ENCODE assay signal across 26 cellular contexts in genomic region chr16:14462811-14463210, GRCh38.
DNase-seq lines count a peak whose midpoint lies in the region; ATAC-seq, FAIRE-seq and TF ChIP-seq lines count a peak whose summit lies in the region.
"Had no signal": no experiment of that assay in that cellular context is flagged by ENCODE, and none has a peak within 500 bp of the region (broad histone marks: within the 10 kb centered on the region; RNA-seq: fewer than 3 reads in every experiment).

No MANE protein-coding gene starts in this region.

- TF ChIP-seq EP300 in gastroesophageal sphincter (IDR thresholded peaks at IDR 0.05): no peak

- H3K9me3 ChIP-seq in endothelial cell of umbilical vein (replicated peaks; ENCODE audit: control insufficient read depth, insufficient read depth, low read length): no peaks in the 10 kb centered on the region
- peaks cover 0 to 14% (median 0%) of the 10 kb centered on the region in 3 donors for H3K9me3 ChIP-seq in gastroesophageal sphincter
- H3K9me3 ChIP-seq: neutrophil had no signal

- dilution Hi-C loops in endothelial cell of umbilical vein (cut with MboI; ENCODE audit: extremely low pct_ligation_motif_present, low sequenced_read_pairs): no loop called here

- H2AFZ ChIP-seq in endothelial cell of umbilical vein (ENCODE audit: low read depth, low read length): no peak overlapping the region

- 90 to 93% methylated on average over 3 of the region's 3 CpGs for WGBS in gastroesophageal sphincter (ENCODE audit: low coverage in 1 of 2), 2 donors

- H3K27ac ChIP-seq in endothelial cell of umbilical vein (ENCODE audit: insufficient read depth, low read depth, low read length) (peak overlapping the region; percentile 23), gastroesophageal sphincter (no peak overlapping the region)
- H3K27ac ChIP-seq: adrenal gland; BLaER1 treated with 17β-estradiol and CSF1 and Interleukin-3, amounts not matched to agents 10 nM and 100 nM; neutrophil; spleen; tibial nerve had no signal

- DNase-seq in ELR (ENCODE audit: low read depth) (peak; percentile 71), RCC 7860 (ENCODE audit: low spot score) (peak; percentile 54), endothelial cell of umbilical vein (ENCODE audit: low read depth, low spot score) (peak; percentile 40), islet precursor cell (peak; percentile 71), DMS 273 treated with DMSO at 0.1 percent for 48 hours (lab: John Stamatoyannopoulos, UW) (no peak)
- DNase-seq: activated B cell treated with CpG ODN at 0.5 μM for 24 hours; activated CD4-positive, alpha-beta memory T cell treated with anti-CD3 and anti-CD28 coated beads for 36 hours; activated gamma-delta T cell treated with Interleukin-2 at 50 U/mL for 16 hours; adrenal gland; Calu3; erythroblast; GF-D8; head of caudate nucleus; NCI-H1436; spleen; stimulated activated CD4-positive, alpha-beta T cell treated with anti-CD3 and anti-CD28 coated beads, Interleukin-4, amount 100 ng/mL, for 24 hours; stimulated activated naive CD8-positive, alpha-beta T cell treated with anti-CD3 and anti-CD28 coated beads, Interleukin-15, amount 100 ng/mL, for 72 hours; T-helper 2 cell had no signal

- no TSS peak for BruUV-seq in endothelial cell of umbilical vein (replicated peaks; lab: Mats Ljungman, UMichigan)

- ATAC-seq in HG03097 (IDR thresholded peaks at IDR 0.05; ENCODE audit: low FRiP score, unreplicated experiment) (no peak), gastroesophageal sphincter (no peak), HG03159 (IDR thresholded peaks at IDR 0.05; ENCODE audit: unreplicated experiment) (no peak)
- ATAC-seq: stimulated activated naive CD8-positive, alpha-beta T cell treated with anti-CD3 and anti-CD28 coated beads, Interleukin-15, amount 100 ng/mL, for 72 hours had no signal

- H3K4me1 ChIP-seq in endothelial cell of umbilical vein (ENCODE audit: control insufficient read depth, extremely low read depth, insufficient read depth, low read length) (peaks cover 7% of the 10 kb centered on the region), gastroesophageal sphincter (no peaks in the 10 kb centered on the region)
- H3K4me1 ChIP-seq: BLaER1 treated with 17β-estradiol and CSF1 and Interleukin-3, amounts not matched to agents 10 nM and 100 nM; spleen; tibial nerve had no signal

- H3K4me3 ChIP-seq in endothelial cell of umbilical vein (replicated peaks in 1 of 3; ENCODE audit: insufficient read depth in 1 of 3, low read depth in 1 of 3, low read length in 3 of 3) (no peak overlapping the region), gastroesophageal sphincter (no peak overlapping the region)
- H3K4me3 ChIP-seq: adrenal gland; BLaER1 treated with 17β-estradiol and CSF1 and Interleukin-3, amounts not matched to agents 10 nM and 100 nM; spleen; tibial nerve had no signal

- no peak for FAIRE-seq in RCC 7860 (lab: Jason Lieb, UNC)
- FAIRE-seq in endothelial cell of umbilical vein (lab: Jason Lieb, UNC): no peak
- FAIRE-seq: GM19239, H1 had no signal

- TF ChIP-seq CTCF in endothelial cell of umbilical vein (IDR thresholded peaks at IDR 0.05; ENCODE audit: extremely low read depth in 1 of 2, insufficient read depth in 1 of 2, low read depth in 1 of 2, low read length in 2 of 2) (no peak), gastroesophageal sphincter (IDR thresholded peaks at IDR 0.05) (no peak)

- CTCF ChIA-PET in endothelial cell of umbilical vein (lab: Charles Lee): no interaction called here

- H3K27me3 ChIP-seq in endothelial cell of umbilical vein (ENCODE audit: control insufficient read depth in 2 of 2, insufficient read depth in 2 of 2, low read length in 2 of 2) (no peaks in the 10 kb centered on the region), gastroesophageal sphincter (no peaks in the 10 kb centered on the region)
- H3K27me3 ChIP-seq: adrenal gland; BLaER1 treated with 17β-estradiol and CSF1 and Interleukin-3, amounts not matched to agents 10 nM and 100 nM; neutrophil; spleen; tibial nerve had no signal

- no peaks in the 10 kb centered on the region for H3K79me2 ChIP-seq in endothelial cell of umbilical vein (ENCODE audit: control insufficient read depth, insufficient read depth, low read length)

- H3K36me3 ChIP-seq in endothelial cell of umbilical vein (ENCODE audit: control insufficient read depth in 2 of 2, extremely low read depth in 1 of 2, insufficient read depth in 2 of 2, low read length in 2 of 2) (no peaks in the 10 kb centered on the region), gastroesophageal sphincter (peaks cover 0 to 16% of the 10 kb centered on the region in 2 donors)
- H3K36me3 ChIP-seq: adrenal gland, neutrophil had no signal

- H3K4me2 ChIP-seq in endothelial cell of umbilical vein (ENCODE audit: insufficient read depth, low read length): peak overlapping the region; percentile 17
- H3K4me2 ChIP-seq: BLaER1 treated with 17β-estradiol and CSF1 and Interleukin-3, amounts not matched to agents 10 nM and 100 nM had no signal

- no peaks in the 10 kb centered on the region for H3K9me1 ChIP-seq in endothelial cell of umbilical vein (replicated peaks; ENCODE audit: control insufficient read depth, extremely low read depth, insufficient read depth, low read length)

- H4K20me1 ChIP-seq in endothelial cell of umbilical vein (replicated peaks; ENCODE audit: control insufficient read depth, extremely low read depth, insufficient read depth, low read length): no peaks in the 10 kb centered on the region
- H4K20me1 ChIP-seq: BLaER1 treated with 17β-estradiol and CSF1 and Interleukin-3, amounts not matched to agents 10 nM and 100 nM had no signal

- H3K9ac ChIP-seq in endothelial cell of umbilical vein (replicated peaks; ENCODE audit: extremely low read depth, insufficient read depth, low read length): no peak overlapping the region
- H3K9ac ChIP-seq: BLaER1 treated with 17β-estradiol and CSF1 and Interleukin-3, amounts not matched to agents 10 nM and 100 nM had no signal

- intact Hi-C loops in endothelial cell of umbilical vein (cut with micrococcal nuclease): no loop called here

- POLR2A ChIA-PET in endothelial cell of umbilical vein (lab: Charles Lee): interaction anchor here (0.7 kb wide), 1 partner anchor 226 kb away, joined by 3 read pairs; no protein-coding TSS in a partner anchor

- TF ChIP-seq POLR2A in endothelial cell of umbilical vein (IDR thresholded peaks at IDR 0.05; ENCODE audit: low read depth, low read length) (no peak), gastroesophageal sphincter (IDR thresholded peaks at IDR 0.05) (no peak)

TF ChIP-seq in endothelial cell of umbilical vein, 7 proteins besides CTCF, POLR2A, EP300 and RAD21:
- TF ChIP-seq POLR2AphosphoS5 (IDR thresholded peaks at IDR 0.05; ENCODE audit: insufficient read depth, low read depth, low read length): no peak
- peak; percentile 50 for TF ChIP-seq FOS (IDR thresholded peaks at IDR 0.05; ENCODE audit: borderline replicate concordance, insufficient read depth, low read length)
- no peak for TF ChIP-seq GATA2 (IDR thresholded peaks at IDR 0.05; ENCODE audit: insufficient read depth, insufficient read length, low read depth, low read length)
TF ChIP-seq in endothelial cell of umbilical vein: peak in this region for 1.
